ENCODE assay signal across 1 cellular context in the genomic region with DNA sequence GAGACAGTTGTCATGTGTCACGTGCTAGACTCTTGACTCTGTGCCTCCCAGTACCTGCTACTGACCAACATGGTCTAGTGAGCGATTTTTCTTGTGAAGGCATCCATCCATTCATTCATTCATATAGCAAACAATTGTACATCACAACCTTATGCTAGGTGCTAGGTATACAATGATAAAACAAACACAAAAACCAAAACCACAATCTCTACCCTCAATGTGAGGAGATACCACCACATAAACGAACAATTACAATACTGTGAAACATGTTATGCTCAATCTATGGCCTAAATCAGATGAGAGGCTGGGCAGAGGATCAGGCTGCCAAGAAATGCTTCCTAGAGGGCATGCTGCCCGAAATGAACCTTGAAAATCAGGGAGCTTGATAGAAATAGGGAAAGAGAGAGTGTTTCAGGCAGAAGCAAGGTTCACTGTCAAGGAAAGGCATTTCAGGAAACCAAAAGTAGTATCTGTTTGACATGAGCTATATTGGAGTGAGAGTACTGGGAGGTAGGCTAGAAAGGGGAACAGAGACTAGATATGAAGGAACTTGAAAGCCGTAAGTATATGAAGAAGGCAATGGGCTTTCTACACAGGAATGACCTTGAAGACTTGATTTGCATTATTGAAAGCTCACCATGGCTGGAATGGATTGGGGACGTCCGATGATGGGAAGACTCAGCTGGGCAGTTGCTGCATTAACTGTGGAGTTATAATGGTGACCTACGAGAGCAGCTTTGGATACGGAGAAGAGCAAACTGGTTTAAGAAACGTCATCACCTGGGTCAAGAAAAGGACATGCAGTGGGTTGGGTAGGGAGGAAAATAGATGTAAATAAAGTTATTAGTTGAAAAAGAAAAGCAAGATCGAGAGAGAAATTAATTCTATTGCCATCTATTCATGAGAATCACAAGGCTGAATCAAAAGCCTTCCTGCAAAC.
TF ChIP-seq lines count a peak whose summit lies in the region.

No MANE protein-coding gene starts in this region.

TF ChIP-seq in SK-N-SH, 30 proteins besides CTCF, POLR2A, EP300 and RAD21 (continued from another document):
- TF ChIP-seq, protein P1, sequence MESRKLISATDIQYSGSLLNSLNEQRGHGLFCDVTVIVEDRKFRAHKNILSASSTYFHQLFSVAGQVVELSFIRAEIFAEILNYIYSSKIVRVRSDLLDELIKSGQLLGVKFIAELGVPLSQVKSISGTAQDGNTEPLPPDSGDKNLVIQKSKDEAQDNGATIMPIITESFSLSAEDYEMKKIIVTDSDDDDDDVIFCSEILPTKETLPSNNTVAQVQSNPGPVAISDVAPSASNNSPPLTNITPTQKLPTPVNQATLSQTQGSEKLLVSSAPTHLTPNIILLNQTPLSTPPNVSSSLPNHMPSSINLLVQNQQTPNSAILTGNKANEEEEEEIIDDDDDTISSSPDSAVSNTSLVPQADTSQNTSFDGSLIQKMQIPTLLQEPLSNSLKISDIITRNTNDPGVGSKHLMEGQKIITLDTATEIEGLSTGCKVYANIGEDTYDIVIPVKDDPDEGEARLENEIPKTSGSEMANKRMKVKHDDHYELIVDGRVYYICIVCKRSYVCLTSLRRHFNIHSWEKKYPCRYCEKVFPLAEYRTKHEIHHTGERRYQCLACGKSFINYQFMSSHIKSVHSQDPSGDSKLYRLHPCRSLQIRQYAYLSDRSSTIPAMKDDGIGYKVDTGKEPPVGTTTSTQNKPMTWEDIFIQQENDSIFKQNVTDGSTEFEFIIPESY (IDR thresholded peaks at IDR 0.05; ENCODE audit: borderline replicate concordance, low read depth), result no peak
- TF ChIP-seq JUND (IDR thresholded peaks at IDR 0.05) (no peak), FOXJ3 (CRISPR knock-in tag; IDR thresholded peaks at IDR 0.05) (no peak), GATA2 (CRISPR knock-in tag; IDR thresholded peaks at IDR 0.05) (no peak)
